1 cellular context compared by ENCODE assay signal in the genomic region with DNA sequence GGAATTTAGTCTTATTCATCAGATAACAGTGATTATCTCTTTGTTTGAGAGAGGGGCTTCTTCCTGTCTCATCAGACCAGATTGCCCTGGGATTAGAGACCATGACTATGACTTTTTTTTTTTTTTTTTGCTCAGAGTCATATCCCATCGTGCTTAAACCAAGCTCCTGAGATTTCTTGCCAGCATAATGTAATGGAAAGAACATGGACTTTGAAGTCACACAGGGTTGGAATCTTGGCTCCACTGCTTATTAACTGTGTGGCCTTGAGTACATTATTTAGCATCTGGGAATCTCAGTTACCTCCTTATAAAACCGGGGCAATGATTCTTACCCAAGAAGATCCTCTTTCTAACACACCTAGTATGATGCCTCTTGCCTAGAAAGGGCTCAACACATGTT.
TF ChIP-seq lines count a peak whose summit lies in the region.

No MANE protein-coding gene starts in this region.

TF ChIP-seq in IMR-90, 13 proteins besides CTCF, POLR2A, EP300 and RAD21:
- TF ChIP-seq MAZ (IDR thresholded peaks at IDR 0.05; ENCODE audit: borderline replicate concordance, low read depth, low read length) (no peak), NFE2L2 (IDR thresholded peaks at IDR 0.05; ENCODE audit: low read depth, low read length) (no peak), FOS (IDR thresholded peaks at IDR 0.05; ENCODE audit: low read depth, low read length) (no peak), MXI1 (IDR thresholded peaks at IDR 0.05; ENCODE audit: borderline replicate concordance, low read depth, low read length) (no peak), CEBPB (IDR thresholded peaks at IDR 0.05; ENCODE audit: low read depth, low read length) (no peak), CHD1 (IDR thresholded peaks at IDR 0.05; ENCODE audit: low read depth, low read length) (no peak), BHLHE40 (IDR thresholded peaks at IDR 0.05; ENCODE audit: low read depth, low read length) (no peak), SMC3 (IDR thresholded peaks at IDR 0.05; ENCODE audit: low read depth, low read length) (no peak), RFX5 (IDR thresholded peaks at IDR 0.05; ENCODE audit: low read depth, low read length) (no peak), RCOR1 (IDR thresholded peaks at IDR 0.05; ENCODE audit: insufficient replicate concordance, low read length) (no peak), ELK1 (IDR thresholded peaks at IDR 0.05; ENCODE audit: borderline replicate concordance, low read depth, low read length) (no peak), MAFK (IDR thresholded peaks at IDR 0.05; ENCODE audit: low read depth, low read length) (no peak)
- TF ChIP-seq, protein P1, sequence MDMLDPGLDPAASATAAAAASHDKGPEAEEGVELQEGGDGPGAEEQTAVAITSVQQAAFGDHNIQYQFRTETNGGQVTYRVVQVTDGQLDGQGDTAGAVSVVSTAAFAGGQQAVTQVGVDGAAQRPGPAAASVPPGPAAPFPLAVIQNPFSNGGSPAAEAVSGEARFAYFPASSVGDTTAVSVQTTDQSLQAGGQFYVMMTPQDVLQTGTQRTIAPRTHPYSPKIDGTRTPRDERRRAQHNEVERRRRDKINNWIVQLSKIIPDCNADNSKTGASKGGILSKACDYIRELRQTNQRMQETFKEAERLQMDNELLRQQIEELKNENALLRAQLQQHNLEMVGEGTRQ (IDR thresholded peaks at IDR 0.05; ENCODE audit: low read depth, low read length), result no peak
